In the genomic region with DNA sequence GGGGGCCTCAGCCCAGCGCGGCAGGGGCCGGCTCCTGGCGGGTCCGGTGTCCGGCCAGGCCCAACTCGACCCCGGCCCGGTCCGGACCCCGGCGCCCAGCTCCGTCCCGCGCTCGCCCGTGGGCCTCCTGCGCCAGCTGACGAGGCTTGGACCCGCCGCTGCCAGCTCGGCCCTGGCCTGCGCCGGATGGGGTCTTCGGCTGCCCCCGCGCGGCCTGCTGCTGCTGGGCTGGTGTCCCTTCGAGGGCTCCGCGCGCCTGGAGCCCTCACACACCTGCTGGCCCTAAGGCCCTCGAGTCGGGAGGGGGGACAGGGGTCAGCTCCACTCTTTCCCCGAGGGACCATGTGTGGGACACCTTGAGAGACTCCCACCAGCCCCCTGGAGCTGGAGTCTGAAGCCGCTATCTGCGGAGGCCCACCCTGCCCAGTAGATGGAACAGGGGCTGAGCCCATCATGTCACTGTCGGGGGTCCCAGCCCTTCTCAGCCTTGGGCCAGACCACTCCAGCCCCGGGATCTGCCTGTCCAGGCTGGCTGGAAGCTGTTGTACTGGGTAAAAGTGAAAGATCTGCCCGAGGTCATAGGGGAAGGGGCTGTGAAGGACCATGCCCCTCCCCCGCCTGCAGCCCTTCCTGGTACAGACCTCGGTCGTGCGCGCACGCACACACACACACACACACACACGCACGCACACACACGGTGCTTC, we compare ENCODE assay signal across 1 cellular context.
TF ChIP-seq lines count a peak whose summit lies in the region.

No MANE protein-coding gene starts in this region.

TF ChIP-seq in SK-N-SH treated with all-trans-retinoic acid at 6 μM for 48 hours, 23 proteins besides CTCF, POLR2A, EP300 and RAD21 (continued from another document):
- TF ChIP-seq, protein P1, sequence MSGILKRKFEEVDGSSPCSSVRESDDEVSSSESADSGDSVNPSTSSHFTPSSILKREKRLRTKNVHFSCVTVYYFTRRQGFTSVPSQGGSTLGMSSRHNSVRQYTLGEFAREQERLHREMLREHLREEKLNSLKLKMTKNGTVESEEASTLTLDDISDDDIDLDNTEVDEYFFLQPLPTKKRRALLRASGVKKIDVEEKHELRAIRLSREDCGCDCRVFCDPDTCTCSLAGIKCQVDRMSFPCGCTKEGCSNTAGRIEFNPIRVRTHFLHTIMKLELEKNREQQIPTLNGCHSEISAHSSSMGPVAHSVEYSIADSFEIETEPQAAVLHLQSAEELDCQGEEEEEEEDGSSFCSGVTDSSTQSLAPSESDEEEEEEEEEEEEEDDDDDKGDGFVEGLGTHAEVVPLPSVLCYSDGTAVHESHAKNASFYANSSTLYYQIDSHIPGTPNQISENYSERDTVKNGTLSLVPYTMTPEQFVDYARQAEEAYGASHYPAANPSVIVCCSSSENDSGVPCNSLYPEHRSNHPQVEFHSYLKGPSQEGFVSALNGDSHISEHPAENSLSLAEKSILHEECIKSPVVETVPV (CRISPR knock-in tag; IDR thresholded peaks at IDR 0.05), result no peak
- TF ChIP-seq TOX (CRISPR knock-in tag; IDR thresholded peaks at IDR 0.05; ENCODE audit: borderline replicate concordance), result no peak
